ENCODE assay signal across 17 cellular contexts in the genomic region with DNA sequence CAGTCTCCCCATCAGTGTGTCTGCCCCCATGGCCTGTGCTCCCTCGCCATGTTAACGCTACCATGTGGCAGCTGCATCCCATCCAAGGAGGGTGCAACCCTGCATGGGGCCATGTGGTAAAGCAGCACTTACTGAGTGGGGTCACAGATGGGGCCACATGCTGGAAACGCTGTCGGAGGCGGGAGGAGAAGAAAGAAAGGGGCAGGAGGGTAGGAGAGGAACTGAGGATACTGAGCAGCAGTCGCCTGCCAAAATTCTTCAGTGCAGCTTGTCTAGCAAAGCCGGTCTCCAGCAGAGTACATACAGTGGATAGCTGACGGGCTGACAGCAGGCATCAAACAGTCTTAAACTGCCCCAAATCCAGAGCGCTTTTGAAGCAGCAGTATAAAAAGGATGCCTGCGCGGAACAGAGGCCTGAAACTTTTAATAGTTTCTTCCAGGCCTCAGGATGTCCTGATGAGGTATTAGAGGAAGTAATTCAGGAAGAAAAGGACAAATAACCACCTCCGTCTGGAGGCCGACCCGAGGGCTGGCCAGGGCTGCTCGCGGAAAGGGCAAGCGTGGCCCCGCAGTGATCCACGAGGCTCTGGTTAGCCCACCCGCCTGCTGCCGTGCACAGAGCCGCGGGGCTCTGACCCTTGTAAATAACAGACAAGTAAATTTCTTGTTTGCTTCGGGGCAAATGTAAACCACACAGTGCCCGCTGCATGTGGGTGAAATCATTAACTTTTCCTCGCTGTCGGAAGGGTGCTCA.
DNase-seq lines count a peak whose midpoint lies in the region; ATAC-seq, FAIRE-seq and TF ChIP-seq lines count a peak whose summit lies in the region.
"Had no signal": no experiment of that assay in that cellular context is flagged by ENCODE, and none has a peak within 500 bp of the region (broad histone marks: within the 10 kb centered on the region; RNA-seq: fewer than 3 reads in every experiment).

No MANE protein-coding gene starts in this region.

- H3K4me3 ChIP-seq in ectodermal cell (ENCODE audit: insufficient read depth, low read depth, low read length): no peak overlapping the region
- H3K4me3 ChIP-seq: SK-N-MC, smooth muscle cell had no signal

- H3K36me3 Mint-ChIP-seq in activated CD4-positive, alpha-beta T cell treated with anti-CD3 and anti-CD28 coated beads, Interleukin-2, amount 10 ng/mL, durations not matched to agents 7 days and 5 days (ENCODE audit: low read depth): peaks cover 42% of the 10 kb centered on the region

- no peaks in the 10 kb centered on the region for H3K27me3 ChIP-seq in ectodermal cell (ENCODE audit: control insufficient read depth, insufficient read depth, low read length, poor library complexity, severe bottlenecking)

- POLR2A ChIA-PET in activated CD4-positive, alpha-beta T cell treated with anti-CD3 and anti-CD28 coated beads, Interleukin-2, amount 10 ng/mL, durations not matched to agents 7 days and 5 days (lab: Charles Lee): no interaction called here

- H3K9me3 ChIP-seq in ectodermal cell (ENCODE audit: control insufficient read depth, low read length): no peaks in the 10 kb centered on the region

- no peak overlapping the region for H3K4me3 Mint-ChIP-seq in activated CD4-positive, alpha-beta T cell treated with anti-CD3 and anti-CD28 coated beads, Interleukin-2, amount 10 ng/mL, durations not matched to agents 7 days and 5 days
- H3K4me3 Mint-ChIP-seq: HFFc6 had no signal

- no peak for TF ChIP-seq POLR2A in GM12892 (IDR thresholded peaks at IDR 0.05; ENCODE audit: low read depth, low read length)

- H3K4me1 ChIP-seq in ectodermal cell (ENCODE audit: control insufficient read depth, insufficient read depth, low read length): peaks cover 30% of the 10 kb centered on the region

- H3K9me3 Mint-ChIP-seq in activated CD4-positive, alpha-beta T cell treated with anti-CD3 and anti-CD28 coated beads, Interleukin-2, amount 10 ng/mL, durations not matched to agents 7 days and 5 days: peaks cover 15% of the 10 kb centered on the region

- H3K27me3 Mint-ChIP-seq in activated CD4-positive, alpha-beta T cell treated with anti-CD3 and anti-CD28 coated beads, Interleukin-2, amount 10 ng/mL, durations not matched to agents 7 days and 5 days: no peaks in the 10 kb centered on the region

- WGBS in ectodermal cell, 2 experiments: 57 to 58% methylated on average over 27 of the region's 27 CpGs

- no peak for DNase-seq in activated CD4-positive, alpha-beta T cell treated with anti-CD3 and anti-CD28 coated beads, Interleukin-2, amount 10 ng/mL, durations not matched to agents 7 days and 5 days
- no peak for DNase-seq in activated CD4-positive, alpha-beta T cell treated with anti-CD3 and anti-CD28 coated beads for 4 hours
- DNase-seq in NCI-H69 (lab: John Stamatoyannopoulos, UW) (peak; percentile 67), posterior vena cava (ENCODE audit: low spot score) (peak; percentile 73), GM12892 (ENCODE audit: insufficient read length) (no peak)
- DNase-seq: cerebellar nuclear complex, GDM1, glutamatergic neuron, HFFc6, islet precursor cell, NCI-H1694 had no signal

- ATAC-seq in HG03045 (IDR thresholded peaks at IDR 0.05; ENCODE audit: unreplicated experiment) (no peak), HG03342 (IDR thresholded peaks at IDR 0.05; ENCODE audit: unreplicated experiment) (no peak)

- peaks cover 42% of the 10 kb centered on the region for H3K4me1 Mint-ChIP-seq in activated CD4-positive, alpha-beta T cell treated with anti-CD3 and anti-CD28 coated beads, Interleukin-2, amount 10 ng/mL, durations not matched to agents 7 days and 5 days

- intact Hi-C loops in posterior vena cava (cut with DNase I): loop anchor here in 1 of 2 donors (10.0 kb wide), 2 partner anchors 101 to 129 kb away; no protein-coding TSS in a partner anchor

- no peaks in the 10 kb centered on the region for H3K36me3 ChIP-seq in ectodermal cell (ENCODE audit: control insufficient read depth, insufficient read depth, low read length)

- H3K27ac ChIP-seq in ectodermal cell (ENCODE audit: insufficient read depth, low read depth, low read length, poor library complexity, severe bottlenecking): peak overlapping the region; percentile 71
- H3K27ac ChIP-seq: parathyroid adenoma, SK-N-MC had no signal

- CTCF ChIA-PET in activated CD4-positive, alpha-beta T cell treated with anti-CD3 and anti-CD28 coated beads, Interleukin-2, amount 10 ng/mL, durations not matched to agents 7 days and 5 days (lab: Charles Lee): interaction anchor here (1.0 kb wide), 1 partner anchor 61 kb away, joined by 3 read pairs; no protein-coding TSS in a partner anchor

- no peak for FAIRE-seq in GM12892 (lab: Jason Lieb, UNC)

- H3K27ac Mint-ChIP-seq in activated CD4-positive, alpha-beta T cell treated with anti-CD3 and anti-CD28 coated beads, Interleukin-2, amount 10 ng/mL, durations not matched to agents 7 days and 5 days: peak overlapping the region; percentile 20
- H3K27ac Mint-ChIP-seq: HFFc6 had no signal

Comparison
In these comparisons a context has a peak if more than half of its experiments do, and no peak if none do; other contexts are left out.
1. DNase-seq: peak in NCI-H69 (single experiment) and posterior vena cava (single experiment); none in activated CD4-positive, alpha-beta T cell treated with anti-CD3 and anti-CD28 coated beads, Interleukin-2, amount 10 ng/mL, durations not matched to agents 7 days and 5 days (single experiment), activated CD4-positive, alpha-beta T cell treated with anti-CD3 and anti-CD28 coated beads for 4 hours (0 of 2) and GM12892 (single experiment).